ENCODE assay signal across 8 cellular contexts in genomic region chr5:33299621-33300208, GRCh38.
DNase-seq lines count a peak whose midpoint lies in the region; ATAC-seq and TF ChIP-seq lines count a peak whose summit lies in the region.

No MANE protein-coding gene starts in this region.

- H3K36me3 ChIP-seq in SJSA1 = no peaks in the 10 kb centered on the region

- peak overlapping the region; percentile 21 for H3K27ac ChIP-seq in SJSA1

- peaks cover 0 to 2% (median 1%) of the 10 kb centered on the region in 3 donors for H3K27me3 Mint-ChIP-seq in CD14-positive monocyte (ENCODE audit: low read depth in 3 of 3)

- peak overlapping the region in 1 of 2 donors; percentile 81 for H3K4me3 Mint-ChIP-seq in CD14-positive monocyte

- peak overlapping the region; percentile 48 to 97 (median 88) for H3K27ac Mint-ChIP-seq in CD14-positive monocyte

- H3K4me1 ChIP-seq in SJSA1 (replicated peaks) = peaks cover 15% of the 10 kb centered on the region

- peaks cover 18% of the 10 kb centered on the region for H3K4me1 Mint-ChIP-seq in CD14-positive monocyte

- H3K9me3 ChIP-seq in SJSA1 (replicated peaks) = no peaks in the 10 kb centered on the region

- ATAC-seq in GM19035 (IDR thresholded peaks at IDR 0.05; ENCODE audit: unreplicated experiment) (peak; percentile 38), HG03342 (IDR thresholded peaks at IDR 0.05; ENCODE audit: unreplicated experiment) (peak; percentile 28)
- ATAC-seq in stimulated activated naive CD8-positive, alpha-beta T cell treated with anti-CD3 and anti-CD28 coated beads, Interleukin-15, Interleukin-2, amounts not matched to agents 100 U/mL and 50 U/mL, for 24 hours = no peak

- H3K36me3 Mint-ChIP-seq in CD14-positive monocyte = no peaks in the 10 kb centered on the region

- intact Hi-C loops in CD14-positive monocyte (cut with micrococcal nuclease) = no loop called here

- TF ChIP-seq CTCF in CD14-positive monocyte (IDR thresholded peaks at IDR 0.05) = no peak

- peaks cover 0 to 6% (median 0%) of the 10 kb centered on the region in 7 donors for H3K9me3 Mint-ChIP-seq in CD14-positive monocyte

- no peaks in the 10 kb centered on the region for H3K27me3 ChIP-seq in SJSA1 (replicated peaks)

- DNase-seq in CD14-positive monocyte (ENCODE audit: low spot score) (no peak), SJSA1 (ENCODE audit: low read depth in 1 of 2, low spot score in 2 of 2) (peak; percentile 41 to 72), fibroblast of the conjunctiva (ENCODE audit: low read depth) (peak; percentile 67), putamen (ENCODE audit: low spot score) (peak; percentile 9), NCI-H128 (lab: John Stamatoyannopoulos, UW; ENCODE audit: unreplicated experiment) (no peak)
- no peak for DNase-seq in stimulated activated naive CD8-positive, alpha-beta T cell treated with anti-CD3 and anti-CD28 coated beads, Interleukin-15, Interleukin-2, amounts not matched to agents 100 U/mL and 50 U/mL, for 24 hours

- no peak overlapping the region for H3K4me3 ChIP-seq in SJSA1

Comparison
In these comparisons a context has a peak if more than half of its experiments do, and no peak if none do; other contexts are left out.
1. DNase-seq: peak in SJSA1 (2 of 2), fibroblast of the conjunctiva (single experiment) and putamen (single experiment); none in CD14-positive monocyte (single experiment), stimulated activated naive CD8-positive, alpha-beta T cell treated with anti-CD3 and anti-CD28 coated beads, Interleukin-15, Interleukin-2, amounts not matched to agents 100 U/mL and 50 U/mL, for 24 hours (single experiment) and NCI-H128 (single experiment).